ENCODE assay signal across 19 cellular contexts in genomic region chr7:44189993-44190872, GRCh38. TPM values are rescaled to one million over a fixed set of nuclear protein-coding genes. Genes with fewer than 3 reads are reported as not detected.
"Had no signal": no experiment of that assay in that cellular context is flagged by ENCODE, and none has a peak within 500 bp of the region (broad histone marks: within the 10 kb centered on the region; RNA-seq: fewer than 3 reads in every experiment).

No MANE protein-coding gene starts in this region.

- H3K4me3 ChIP-seq: esophagus muscularis mucosa, gastrocnemius medialis, left ventricle myocardium inferior, lower lobe of right lung, ovary, stomach, thoracic aorta, transverse colon had no signal

- DNase-seq: effector memory CD8-positive, alpha-beta T cell; gastrocnemius medialis; immature natural killer cell; left ventricle myocardium inferior; lower lobe of right lung; midbrain; nucleus accumbens; ovary; right cardiac atrium; small intestine; stimulated activated CD4-positive, alpha-beta T cell treated with anti-CD3 and anti-CD28 coated beads, Interleukin-12 subunit alpha, Interleukin-12 subunit beta, amount 100 ng/mL, for 4 hours; stimulated activated naive CD4-positive, alpha-beta T cell; stomach; transverse colon had no signal

- H3K27me3 ChIP-seq: gastrocnemius medialis, ovary, transverse colon had no signal

- FAIRE-seq: colon, keratinocyte, small intestine had no signal

- H3K9me3 ChIP-seq: esophagus muscularis mucosa, gastrocnemius medialis, left ventricle myocardium inferior, lower lobe of right lung, ovary, stomach, thoracic aorta, transverse colon had no signal

- H3K36me3 ChIP-seq: esophagus muscularis mucosa, gastrocnemius medialis, left ventricle myocardium inferior, lower lobe of right lung, ovary, stomach, thoracic aorta, transverse colon had no signal

- H3K27ac ChIP-seq: epithelial cell of prostate, esophagus muscularis mucosa, gastrocnemius medialis, left ventricle myocardium inferior, lower lobe of right lung, ovary, stomach, thoracic aorta, transverse colon had no signal

RNA-seq across cellular contexts. Expression of gene GCK, which starts 1.0 kb away (rescaled TPM):
- polyA plus RNA-seq: immature natural killer cell, keratinocyte had no signal

RNA-seq across cellular contexts. Expression of gene MYL7, which starts 49.1 kb away (rescaled TPM):
- polyA plus RNA-seq: immature natural killer cell had no signal
